ENCODE assay signal across 21 cellular contexts in genomic region chr5:31967461-31967860, GRCh38.
A peak's percentile ranks its signal among the peaks of the same experiment; 100 is the strongest.
DNase-seq lines count a peak whose midpoint lies in the region; ATAC-seq and TF ChIP-seq lines count a peak whose summit lies in the region.
"Had no signal": no experiment of that assay in that cellular context is flagged by ENCODE, and none has a peak within 500 bp of the region (broad histone marks: within the 10 kb centered on the region; RNA-seq: fewer than 3 reads in every experiment).

No MANE protein-coding gene starts in this region.

- H3K27ac ChIP-seq in neural progenitor cell, result no peak overlapping the region
- H3K27ac ChIP-seq: 22Rv1, BLaER1, C4-2B had no signal

- H3K27me3 Mint-ChIP-seq in activated naive CD8-positive, alpha-beta T cell, result no peaks in the 10 kb centered on the region
- no peaks in the 10 kb centered on the region for H3K27me3 Mint-ChIP-seq in activated naive CD8-positive, alpha-beta T cell treated with anti-CD3 and anti-CD28 coated beads, Interleukin-2, amount 50 U/mL, for 24 hours
- H3K27me3 Mint-ChIP-seq in neural progenitor cell (ENCODE audit: insufficient read depth, low read depth), result peaks cover 2% of the 10 kb centered on the region
- H3K27me3 Mint-ChIP-seq: B cell had no signal

- no peaks in the 10 kb centered on the region for H3F3A ChIP-seq in neural progenitor cell (ENCODE audit: low read depth)

- no peak for TF ChIP-seq CTCF in neural progenitor cell (IDR thresholded peaks at IDR 0.05)

- H3K79me2 ChIP-seq in neural progenitor cell (ENCODE audit: low read depth), result no peaks in the 10 kb centered on the region

- H3K4me3 Mint-ChIP-seq in activated naive CD8-positive, alpha-beta T cell, result no peak overlapping the region
- H3K4me3 Mint-ChIP-seq in activated naive CD8-positive, alpha-beta T cell treated with anti-CD3 and anti-CD28 coated beads, Interleukin-2, amount 50 U/mL, for 24 hours, result no peak overlapping the region
- no peak overlapping the region for H3K4me3 Mint-ChIP-seq in neural progenitor cell
- H3K4me3 Mint-ChIP-seq: B cell; CD4-positive, CD25-positive, alpha-beta regulatory T cell; CD8-positive, alpha-beta T cell; H9 had no signal

- H3K9ac ChIP-seq in neural progenitor cell, result no peak overlapping the region
- H3K9ac ChIP-seq: BLaER1 had no signal

- H3K27me3 ChIP-seq in neural progenitor cell, result no peaks in the 10 kb centered on the region
- H3K27me3 ChIP-seq: BLaER1 had no signal

- H3K36me3 Mint-ChIP-seq in activated naive CD8-positive, alpha-beta T cell, result no peaks in the 10 kb centered on the region
- no peaks in the 10 kb centered on the region for H3K36me3 Mint-ChIP-seq in activated naive CD8-positive, alpha-beta T cell treated with anti-CD3 and anti-CD28 coated beads, Interleukin-2, amount 50 U/mL, for 24 hours (ENCODE audit: low read depth)
- H3K36me3 Mint-ChIP-seq in neural progenitor cell, result peaks cover 2% of the 10 kb centered on the region
- H3K36me3 Mint-ChIP-seq: CD4-positive, CD25-positive, alpha-beta regulatory T cell; CD8-positive, alpha-beta T cell had no signal

- ATAC-seq in activated naive CD8-positive, alpha-beta T cell treated with anti-CD3 and anti-CD28 coated beads, Interleukin-2, amount 50 U/mL, for 24 hours, result no peak
- ATAC-seq in esophagus mucosa (peak; percentile 60), GM19328 (IDR thresholded peaks at IDR 0.05; ENCODE audit: unreplicated experiment) (no peak), GM18858 (IDR thresholded peaks at IDR 0.05; ENCODE audit: unreplicated experiment) (no peak)
- ATAC-seq: CD8-positive, alpha-beta T cell; GM12878; HCT116 had no signal

- H2AFZ ChIP-seq in neural progenitor cell (replicated peaks), result no peak overlapping the region

- no peak overlapping the region for H3K4me3 ChIP-seq in neural progenitor cell
- H3K4me3 ChIP-seq: BLaER1, GM12878 had no signal

- no peak for DNase-seq in activated naive CD8-positive, alpha-beta T cell treated with anti-CD3 and anti-CD28 coated beads, Interleukin-2, amount 50 U/mL, for 24 hours
- DNase-seq in neural progenitor cell (ENCODE audit: low spot score) (no peak), NCI-H2196 (lab: John Stamatoyannopoulos, UW; ENCODE audit: unreplicated experiment) (no peak)
- no peak for DNase-seq in stimulated activated naive CD4-positive, alpha-beta T cell (lab: John Stamatoyannopoulos, UW)
- DNase-seq: Caco-2; CD4-positive, CD25-positive, alpha-beta regulatory T cell; CD8-positive, alpha-beta T cell; DMS153; DND-41; GOT3; H9 had no signal

- no peaks in the 10 kb centered on the region for H3K9me3 Mint-ChIP-seq in activated naive CD8-positive, alpha-beta T cell (ENCODE audit: low read depth)
- H3K9me3 Mint-ChIP-seq in activated naive CD8-positive, alpha-beta T cell treated with anti-CD3 and anti-CD28 coated beads, Interleukin-2, amount 50 U/mL, for 24 hours, result peaks cover 4% of the 10 kb centered on the region
- peaks cover 3% of the 10 kb centered on the region for H3K9me3 Mint-ChIP-seq in neural progenitor cell
- H3K9me3 Mint-ChIP-seq: CD8-positive, alpha-beta T cell; H9 had no signal

- no peaks in the 10 kb centered on the region for H3K9me3 ChIP-seq in neural progenitor cell (ENCODE audit: low read depth)
- H3K9me3 ChIP-seq: Caco-2 had no signal

- peak overlapping the region; percentile 37 for H3K27ac Mint-ChIP-seq in activated naive CD8-positive, alpha-beta T cell
- H3K27ac Mint-ChIP-seq in activated naive CD8-positive, alpha-beta T cell treated with anti-CD3 and anti-CD28 coated beads, Interleukin-2, amount 50 U/mL, for 24 hours, result no peak overlapping the region
- H3K27ac Mint-ChIP-seq in neural progenitor cell, result peak overlapping the region; percentile 17
- H3K27ac Mint-ChIP-seq: B cell; CD4-positive, CD25-positive, alpha-beta regulatory T cell; CD8-positive, alpha-beta T cell had no signal

- H3K36me3 ChIP-seq in neural progenitor cell, result no peaks in the 10 kb centered on the region
- H3K36me3 ChIP-seq: BLaER1 had no signal

- H3K4me1 ChIP-seq in neural progenitor cell, result no peaks in the 10 kb centered on the region
- H3K4me1 ChIP-seq: Caco-2 had no signal

- peaks cover 6% of the 10 kb centered on the region for H3K4me1 Mint-ChIP-seq in activated naive CD8-positive, alpha-beta T cell (ENCODE audit: low read depth)
- peaks cover 8% of the 10 kb centered on the region for H3K4me1 Mint-ChIP-seq in activated naive CD8-positive, alpha-beta T cell treated with anti-CD3 and anti-CD28 coated beads, Interleukin-2, amount 50 U/mL, for 24 hours
- H3K4me1 Mint-ChIP-seq in neural progenitor cell, result peaks cover 19% of the 10 kb centered on the region
- H3K4me1 Mint-ChIP-seq: B cell had no signal

- H4K20me1 ChIP-seq in neural progenitor cell (ENCODE audit: low read depth), result no peaks in the 10 kb centered on the region
- H4K20me1 ChIP-seq: BLaER1 had no signal

- no peak overlapping the region for H3K4me2 ChIP-seq in neural progenitor cell
- H3K4me2 ChIP-seq: BLaER1 had no signal
